1 cellular context compared by ENCODE assay signal in the genomic region with DNA sequence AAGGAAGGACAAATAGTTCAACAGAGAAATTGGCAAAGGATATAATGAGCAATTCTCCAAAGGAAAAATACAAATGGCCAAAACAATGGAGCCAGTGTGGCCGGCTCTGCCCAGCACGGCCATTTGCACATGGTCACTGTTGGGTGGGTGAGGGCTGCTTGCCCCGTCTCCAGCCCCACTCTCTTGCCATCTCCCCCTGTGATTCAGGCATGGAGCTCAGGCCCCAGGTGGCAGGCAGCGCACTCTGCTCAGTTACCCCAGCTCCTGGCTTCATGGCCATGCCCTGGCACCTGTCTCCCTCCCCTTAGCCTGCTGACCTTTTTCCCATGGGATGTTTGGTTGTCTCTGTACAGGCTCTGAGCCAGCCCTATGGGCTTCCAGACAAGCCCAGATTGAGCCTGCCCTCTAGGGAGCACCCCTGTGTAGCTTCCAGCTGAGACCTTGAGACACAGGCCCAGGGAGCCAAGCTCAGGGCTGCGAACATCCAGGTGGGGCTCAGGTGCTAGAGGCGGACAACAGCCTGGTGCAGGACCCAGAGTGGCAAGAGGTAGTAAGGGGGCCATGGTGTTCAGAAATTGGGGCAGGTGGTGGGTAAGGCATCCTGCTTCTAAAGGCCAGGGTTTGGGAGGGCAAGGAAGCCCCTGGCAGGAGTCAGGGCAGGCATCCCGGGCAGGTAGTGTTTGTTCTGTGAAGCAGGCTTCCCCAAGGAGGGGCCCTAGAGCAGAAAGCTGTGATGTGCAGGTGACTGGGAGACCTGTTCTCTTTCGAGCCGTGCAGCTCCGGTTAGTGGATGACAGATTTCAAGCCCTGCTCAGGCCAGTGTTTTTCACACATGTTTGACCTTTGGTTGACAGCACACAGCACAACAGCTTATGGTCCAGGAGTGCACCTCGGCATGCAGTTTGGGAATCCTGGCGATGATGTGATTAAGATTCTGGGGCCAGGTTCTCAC.
A peak's percentile ranks its signal among the peaks of the same experiment; 100 is the strongest.
TF ChIP-seq lines count a peak whose summit lies in the region.

No MANE protein-coding gene starts in this region.

TF ChIP-seq in HepG2, 621 proteins besides CTCF, POLR2A, EP300 and RAD21 (continued from another document and continues in another):
- TF ChIP-seq, protein P1, sequence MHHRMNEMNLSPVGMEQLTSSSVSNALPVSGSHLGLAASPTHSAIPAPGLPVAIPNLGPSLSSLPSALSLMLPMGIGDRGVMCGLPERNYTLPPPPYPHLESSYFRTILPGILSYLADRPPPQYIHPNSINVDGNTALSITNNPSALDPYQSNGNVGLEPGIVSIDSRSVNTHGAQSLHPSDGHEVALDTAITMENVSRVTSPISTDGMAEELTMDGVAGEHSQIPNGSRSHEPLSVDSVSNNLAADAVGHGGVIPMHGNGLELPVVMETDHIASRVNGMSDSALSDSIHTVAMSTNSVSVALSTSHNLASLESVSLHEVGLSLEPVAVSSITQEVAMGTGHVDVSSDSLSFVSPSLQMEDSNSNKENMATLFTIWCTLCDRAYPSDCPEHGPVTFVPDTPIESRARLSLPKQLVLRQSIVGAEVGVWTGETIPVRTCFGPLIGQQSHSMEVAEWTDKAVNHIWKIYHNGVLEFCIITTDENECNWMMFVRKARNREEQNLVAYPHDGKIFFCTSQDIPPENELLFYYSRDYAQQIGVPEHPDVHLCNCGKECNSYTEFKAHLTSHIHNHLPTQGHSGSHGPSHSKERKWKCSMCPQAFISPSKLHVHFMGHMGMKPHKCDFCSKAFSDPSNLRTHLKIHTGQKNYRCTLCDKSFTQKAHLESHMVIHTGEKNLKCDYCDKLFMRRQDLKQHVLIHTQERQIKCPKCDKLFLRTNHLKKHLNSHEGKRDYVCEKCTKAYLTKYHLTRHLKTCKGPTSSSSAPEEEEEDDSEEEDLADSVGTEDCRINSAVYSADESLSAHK (CRISPR knock-in tag; IDR thresholded peaks at IDR 0.05; ENCODE audit: borderline replicate concordance): no peak
- TF ChIP-seq HNRNPUL1 (IDR thresholded peaks at IDR 0.05; ENCODE audit: low read depth, low read length) (no peak), ZNF615 (CRISPR knock-in tag; IDR thresholded peaks at IDR 0.05; ENCODE audit: borderline replicate concordance) (no peak), ZNF761 (CRISPR knock-in tag; conservative IDR thresholded peaks at IDR 0.05) (0 out of 2 replicates have a peak, but pooled peaks have one; percentile 31), ZNF318 (CRISPR knock-in tag; IDR thresholded peaks at IDR 0.05) (peak; percentile 25; the same call in 1 of the 2 replicates), ZSCAN25 (CRISPR knock-in tag; IDR thresholded peaks at IDR 0.05) (no peak), PITX1 (CRISPR knock-in tag; IDR thresholded peaks at IDR 0.05) (no peak), CENPX (CRISPR knock-in tag; IDR thresholded peaks at IDR 0.05) (no peak), ZNF567 (CRISPR knock-in tag; IDR thresholded peaks at IDR 0.05; ENCODE audit: borderline replicate concordance) (0 out of 2 replicates have a peak, but pooled peaks have one; percentile 28), ARNTL (CRISPR knock-in tag; IDR thresholded peaks at IDR 0.05) (peak; percentile 48; the same call in 1 of the 2 replicates), ZNF414 (CRISPR knock-in tag; IDR thresholded peaks at IDR 0.05) (0 out of 2 replicates have a peak, but pooled peaks have one; percentile 72), ZNF235 (CRISPR knock-in tag; IDR thresholded peaks at IDR 0.05; ENCODE audit: borderline replicate concordance) (no peak), AGO2 (optimal IDR thresholded peaks at IDR 0.05; ENCODE audit: low read depth, low read length) (peak; percentile 74), ZNF280B (CRISPR knock-in tag; IDR thresholded peaks at IDR 0.05; ENCODE audit: borderline replicate concordance) (peak; percentile 87; the same call in 1 of the 2 replicates)
- TF ChIP-seq, protein P2, sequence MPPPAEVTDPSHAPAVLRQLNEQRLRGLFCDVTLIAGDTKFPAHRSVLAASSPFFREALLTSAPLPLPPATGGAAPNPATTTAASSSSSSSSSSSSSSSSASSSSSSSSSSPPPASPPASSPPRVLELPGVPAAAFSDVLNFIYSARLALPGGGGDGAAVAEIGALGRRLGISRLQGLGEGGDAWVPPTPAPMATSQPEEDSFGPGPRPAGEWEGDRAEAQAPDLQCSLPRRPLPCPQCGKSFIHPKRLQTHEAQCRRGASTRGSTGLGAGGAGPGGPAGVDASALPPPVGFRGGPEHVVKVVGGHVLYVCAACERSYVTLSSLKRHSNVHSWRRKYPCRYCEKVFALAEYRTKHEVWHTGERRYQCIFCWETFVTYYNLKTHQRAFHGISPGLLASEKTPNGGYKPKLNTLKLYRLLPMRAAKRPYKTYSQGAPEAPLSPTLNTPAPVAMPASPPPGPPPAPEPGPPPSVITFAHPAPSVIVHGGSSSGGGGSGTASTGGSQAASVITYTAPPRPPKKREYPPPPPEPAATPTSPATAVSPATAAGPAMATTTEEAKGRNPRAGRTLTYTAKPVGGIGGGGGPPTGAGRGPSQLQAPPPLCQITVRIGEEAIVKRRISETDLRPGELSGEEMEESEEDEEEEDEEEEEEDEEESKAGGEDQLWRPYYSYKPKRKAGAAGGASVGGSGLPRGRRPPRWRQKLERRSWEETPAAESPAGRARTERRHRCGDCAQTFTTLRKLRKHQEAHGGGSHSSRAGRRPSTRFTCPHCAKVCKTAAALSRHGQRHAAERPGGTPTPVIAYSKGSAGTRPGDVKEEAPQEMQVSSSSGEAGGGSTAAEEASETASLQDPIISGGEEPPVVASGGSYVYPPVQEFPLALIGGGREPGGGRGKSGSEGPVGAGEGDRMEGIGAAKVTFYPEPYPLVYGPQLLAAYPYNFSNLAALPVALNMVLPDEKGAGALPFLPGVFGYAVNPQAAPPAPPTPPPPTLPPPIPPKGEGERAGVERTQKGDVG (CRISPR knock-in tag; IDR thresholded peaks at IDR 0.05; ENCODE audit: borderline replicate concordance): peak; percentile 35; the same call in 1 of the 2 replicates
- TF ChIP-seq, protein P3, sequence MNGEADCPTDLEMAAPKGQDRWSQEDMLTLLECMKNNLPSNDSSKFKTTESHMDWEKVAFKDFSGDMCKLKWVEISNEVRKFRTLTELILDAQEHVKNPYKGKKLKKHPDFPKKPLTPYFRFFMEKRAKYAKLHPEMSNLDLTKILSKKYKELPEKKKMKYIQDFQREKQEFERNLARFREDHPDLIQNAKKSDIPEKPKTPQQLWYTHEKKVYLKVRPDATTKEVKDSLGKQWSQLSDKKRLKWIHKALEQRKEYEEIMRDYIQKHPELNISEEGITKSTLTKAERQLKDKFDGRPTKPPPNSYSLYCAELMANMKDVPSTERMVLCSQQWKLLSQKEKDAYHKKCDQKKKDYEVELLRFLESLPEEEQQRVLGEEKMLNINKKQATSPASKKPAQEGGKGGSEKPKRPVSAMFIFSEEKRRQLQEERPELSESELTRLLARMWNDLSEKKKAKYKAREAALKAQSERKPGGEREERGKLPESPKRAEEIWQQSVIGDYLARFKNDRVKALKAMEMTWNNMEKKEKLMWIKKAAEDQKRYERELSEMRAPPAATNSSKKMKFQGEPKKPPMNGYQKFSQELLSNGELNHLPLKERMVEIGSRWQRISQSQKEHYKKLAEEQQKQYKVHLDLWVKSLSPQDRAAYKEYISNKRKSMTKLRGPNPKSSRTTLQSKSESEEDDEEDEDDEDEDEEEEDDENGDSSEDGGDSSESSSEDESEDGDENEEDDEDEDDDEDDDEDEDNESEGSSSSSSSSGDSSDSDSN (CRISPR knock-in tag; IDR thresholded peaks at IDR 0.05): 0 out of 2 replicates have a peak, but pooled peaks have one; percentile 30
- TF ChIP-seq, protein P4, sequence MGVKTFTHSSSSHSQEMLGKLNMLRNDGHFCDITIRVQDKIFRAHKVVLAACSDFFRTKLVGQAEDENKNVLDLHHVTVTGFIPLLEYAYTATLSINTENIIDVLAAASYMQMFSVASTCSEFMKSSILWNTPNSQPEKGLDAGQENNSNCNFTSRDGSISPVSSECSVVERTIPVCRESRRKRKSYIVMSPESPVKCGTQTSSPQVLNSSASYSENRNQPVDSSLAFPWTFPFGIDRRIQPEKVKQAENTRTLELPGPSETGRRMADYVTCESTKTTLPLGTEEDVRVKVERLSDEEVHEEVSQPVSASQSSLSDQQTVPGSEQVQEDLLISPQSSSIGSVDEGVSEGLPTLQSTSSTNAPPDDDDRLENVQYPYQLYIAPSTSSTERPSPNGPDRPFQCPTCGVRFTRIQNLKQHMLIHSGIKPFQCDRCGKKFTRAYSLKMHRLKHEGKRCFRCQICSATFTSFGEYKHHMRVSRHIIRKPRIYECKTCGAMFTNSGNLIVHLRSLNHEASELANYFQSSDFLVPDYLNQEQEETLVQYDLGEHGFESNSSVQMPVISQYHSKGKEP (CRISPR knock-in tag; IDR thresholded peaks at IDR 0.05): no peak
